Comparison of ENCODE assay signal across 9 cellular contexts in genomic region chr10:18689498-18689897, GRCh38. TPM values are rescaled to one million over a fixed set of nuclear protein-coding genes. Genes with fewer than 3 reads are reported as not detected.
DNase-seq lines count a peak whose midpoint lies in the region; ATAC-seq, FAIRE-seq and TF ChIP-seq lines count a peak whose summit lies in the region.
"Had no signal": no experiment of that assay in that cellular context is flagged by ENCODE, and none has a peak within 500 bp of the region (broad histone marks: within the 10 kb centered on the region; RNA-seq: fewer than 3 reads in every experiment).

No MANE protein-coding gene starts in this region.

- 10% methylated on average over 3 of the region's 3 CpGs for WGBS in right lobe of liver (ENCODE audit: insufficient coverage, low coverage, low lambda C conversion rate, missing lambda C conversion rate)

- TF ChIP-seq CTCF in MM.1S (IDR thresholded peaks at IDR 0.05; ENCODE audit: low read length) (peak; percentile 37), astrocyte (IDR thresholded peaks at IDR 0.05; ENCODE audit: insufficient read depth, low read depth, low read length) (peak; percentile 46), right lobe of liver (IDR thresholded peaks at IDR 0.05) (peak; percentile 43 to 52 (median 47))

- no peaks in the 10 kb centered on the region for H3F3A ChIP-seq in MM.1S (ENCODE audit: insufficient read depth, low read length)

- DNase-seq in EH (ENCODE audit: low read depth) = peak; percentile 38
- peak; percentile 37 for DNase-seq in MM.1S
- no peak for DNase-seq in astrocyte (ENCODE audit: low read depth)
- DNase-seq in right lobe of liver = no peak
- DNase-seq in NCI-H2196 treated with DMSO at 0.1 percent for 48 hours (lab: John Stamatoyannopoulos, UW; ENCODE audit: unreplicated experiment) = no peak
- DNase-seq in T-helper 9 cell = no peak
- DNase-seq in 8988T = no peak
- DNase-seq: immature natural killer cell had no signal

- H3K27ac ChIP-seq in MM.1S (ENCODE audit: low read length) = no peak overlapping the region
- H3K27ac ChIP-seq in astrocyte (ENCODE audit: low read depth, low read length) = no peak overlapping the region
- H3K27ac ChIP-seq in right lobe of liver = no peak overlapping the region

- no peaks in the 10 kb centered on the region for H3K4me1 ChIP-seq in MM.1S (ENCODE audit: low read length)
- H3K4me1 ChIP-seq in astrocyte (ENCODE audit: insufficient read depth, low read length) = no peaks in the 10 kb centered on the region
- H3K4me1 ChIP-seq in right lobe of liver = no peaks in the 10 kb centered on the region

- no peak overlapping the region for H3K4me2 ChIP-seq in MM.1S (ENCODE audit: low read depth, low read length)
- no peak overlapping the region for H3K4me2 ChIP-seq in astrocyte (ENCODE audit: low read length)

- H3K9me3 Mint-ChIP-seq in astrocyte (ENCODE audit: unreplicated experiment) = no peaks in the 10 kb centered on the region
- H3K9me3 Mint-ChIP-seq: immature natural killer cell had no signal

- H2AFZ ChIP-seq in MM.1S (ENCODE audit: low read length) (no peak overlapping the region), astrocyte (ENCODE audit: low read depth, low read length) (no peak overlapping the region)

- no peak for FAIRE-seq in astrocyte (lab: Jason Lieb, UNC)

- no peaks in the 10 kb centered on the region for H3K9me2 ChIP-seq in MM.1S (replicated peaks; ENCODE audit: insufficient read depth, low read length)

- intact Hi-C loops in right lobe of liver (cut with DNase I) = no loop called here

- H4K20me1 ChIP-seq in MM.1S (ENCODE audit: insufficient read depth, low read length) (no peaks in the 10 kb centered on the region), astrocyte (ENCODE audit: insufficient read depth, low read length) (no peaks in the 10 kb centered on the region)

- H3K36me3 ChIP-seq in MM.1S (replicated peaks; ENCODE audit: insufficient read depth, low read length) (no peaks in the 10 kb centered on the region), astrocyte (ENCODE audit: insufficient read depth, low read length) (no peaks in the 10 kb centered on the region), right lobe of liver (no peaks in the 10 kb centered on the region)

- no peaks in the 10 kb centered on the region for H3K9me3 ChIP-seq in MM.1S (replicated peaks; ENCODE audit: insufficient read depth, low read length)
- H3K9me3 ChIP-seq in astrocyte (ENCODE audit: insufficient read depth, low read depth, low read length) = no peaks in the 10 kb centered on the region
- H3K9me3 ChIP-seq in right lobe of liver = no peaks in the 10 kb centered on the region

- no peak overlapping the region for H3K4me3 ChIP-seq in MM.1S (ENCODE audit: low read length)
- H3K4me3 ChIP-seq in astrocyte (ENCODE audit: insufficient read depth, low read depth, low read length) = no peak overlapping the region
- H3K4me3 ChIP-seq in right lobe of liver = no peak overlapping the region

- H3K4me3 Mint-ChIP-seq in astrocyte (ENCODE audit: unreplicated experiment) = no peak overlapping the region
- H3K4me3 Mint-ChIP-seq: immature natural killer cell had no signal

- no peaks in the 10 kb centered on the region for H3K36me3 Mint-ChIP-seq in astrocyte (ENCODE audit: low read depth, unreplicated experiment)
- H3K36me3 Mint-ChIP-seq: immature natural killer cell had no signal

- ATAC-seq in right lobe of liver (peak; percentile 54 to 69 (median 56)), HG02610 (IDR thresholded peaks at IDR 0.05; ENCODE audit: unreplicated experiment) (no peak)

- H3K9ac ChIP-seq in MM.1S (ENCODE audit: low read length) = no peak overlapping the region
- H3K9ac ChIP-seq in astrocyte (ENCODE audit: low read length) = no peak overlapping the region

- peaks cover 7% of the 10 kb centered on the region for H3K4me1 Mint-ChIP-seq in astrocyte (ENCODE audit: low read depth, unreplicated experiment)

- H3K27me3 Mint-ChIP-seq in astrocyte (ENCODE audit: low read depth, unreplicated experiment) = no peaks in the 10 kb centered on the region

- H3K27ac Mint-ChIP-seq in astrocyte (ENCODE audit: unreplicated experiment) = no peak overlapping the region

- H3K27me3 ChIP-seq in MM.1S (replicated peaks; ENCODE audit: insufficient read depth, low read length) = no peaks in the 10 kb centered on the region
- no peaks in the 10 kb centered on the region for H3K27me3 ChIP-seq in astrocyte (ENCODE audit: insufficient read depth, low read length)
- no peaks in the 10 kb centered on the region for H3K27me3 ChIP-seq in right lobe of liver

- TF ChIP-seq POLR2A in right lobe of liver (IDR thresholded peaks at IDR 0.05) = no peak

- H3K79me2 ChIP-seq in MM.1S (ENCODE audit: low read length) = no peaks in the 10 kb centered on the region
- no peaks in the 10 kb centered on the region for H3K79me2 ChIP-seq in astrocyte (ENCODE audit: insufficient read depth, low read length)

RNA-seq across cellular contexts. Expression of gene ARL5B, which starts 30.3 kb away (rescaled TPM):
- total RNA-seq in astrocyte (32.6 and 36.7 TPM in 2 replicates), right lobe of liver (10 to 100 TPM in 4 of 6 experiments, 1 to 10 TPM in 2; 7.9 to 32.6 (median 20.4) TPM)

RNA-seq across cellular contexts. Expression of gene NSUN6, which starts 38.1 kb away (rescaled TPM):
- total RNA-seq in astrocyte (5.9 and 7.3 TPM in 2 replicates), right lobe of liver (10 to 100 TPM; 19.0 to 34.0 (median 27.9) TPM)

Comparison
In these comparisons a context has a peak if more than half of its experiments do, and no peak if none do; other contexts are left out.
1. DNase-seq: peak in EH (single experiment) and MM.1S (single experiment); none in astrocyte (single experiment), right lobe of liver (0 of 3), NCI-H2196 treated with DMSO at 0.1 percent for 48 hours (single experiment), T-helper 9 cell (single experiment) and 8988T (single experiment).
2. Peak in every context shown above with its lines, with median percentiles within 50 percentile points of each other: CTCF ChIP-seq.